ENCODE assay signal across 1 cellular context in genomic region chr17:82037113-82037888, GRCh38.
A peak's percentile ranks its signal among the peaks of the same experiment; 100 is the strongest.
TF ChIP-seq lines count a peak whose summit lies in the region.

Gene DCXR, minus strand, starts transcription at chr17:82037697. Its CDS starts 15 bp downstream, at chr17:82037682.

TF ChIP-seq in HepG2, 621 proteins besides CTCF, POLR2A, EP300 and RAD21 (continued from another document and continues in another):
- TF ChIP-seq GMEB1 (CRISPR knock-in tag; IDR thresholded peaks at IDR 0.05; ENCODE audit: borderline replicate concordance) (peak; percentile 77), RFXANK (CRISPR knock-in tag; IDR thresholded peaks at IDR 0.05) (0 out of 2 replicates have a peak, but pooled peaks have one; percentile 58), PAWR (CRISPR knock-in tag; IDR thresholded peaks at IDR 0.05; ENCODE audit: borderline replicate concordance) (0 out of 2 replicates have a peak, but pooled peaks have one; percentile 51), ZNF639 (CRISPR knock-in tag; conservative IDR thresholded peaks at IDR 0.05) (peak; percentile 71), MIER2 (CRISPR knock-in tag; IDR thresholded peaks at IDR 0.05) (peak; percentile 14; the same call in 1 of the 2 replicates), ZNF841 (CRISPR knock-in tag; IDR thresholded peaks at IDR 0.05; ENCODE audit: borderline replicate concordance) (peak; percentile 45; the same call in 1 of the 2 replicates), PITX1 (CRISPR knock-in tag; IDR thresholded peaks at IDR 0.05) (peak; percentile 23; the same call in 1 of the 2 replicates), NR2F1 (CRISPR knock-in tag; IDR thresholded peaks at IDR 0.05) (peak in 1 of 2 experiments; percentile 41; a peak in 1 of 4 replicates), TCF7 (IDR thresholded peaks at IDR 0.05; ENCODE audit: low read depth) (no peak; the same call in 1 of the 2 replicates), NFIC (IDR thresholded peaks at IDR 0.05; ENCODE audit: low read length) (no peak), NFYC (CRISPR knock-in tag; IDR thresholded peaks at IDR 0.05) (peak; percentile 89), MLLT10 (CRISPR knock-in tag; IDR thresholded peaks at IDR 0.05) (no peak), GABPB1 (CRISPR knock-in tag; IDR thresholded peaks at IDR 0.05) (peak; percentile 84), DRAP1 (CRISPR knock-in tag; IDR thresholded peaks at IDR 0.05) (peak; percentile 100), REPIN1 (CRISPR knock-in tag; IDR thresholded peaks at IDR 0.05; ENCODE audit: borderline replicate concordance, low read depth) (peak; percentile 61; the same call in 1 of the 2 replicates), FIP1L1 (IDR thresholded peaks at IDR 0.05; ENCODE audit: borderline replicate concordance, insufficient read depth, low read depth, low read length) (0 out of 2 replicates have a peak, but pooled peaks have one; percentile 25), TFDP2 (CRISPR knock-in tag; IDR thresholded peaks at IDR 0.05) (peak; percentile 72), IKZF1 (IDR thresholded peaks at IDR 0.05) (no peak), ZNF790 (CRISPR knock-in tag; IDR thresholded peaks at IDR 0.05; ENCODE audit: borderline replicate concordance) (peak; percentile 89; the same call in 1 of the 2 replicates), CREBL2 (CRISPR knock-in tag; IDR thresholded peaks at IDR 0.05; ENCODE audit: borderline replicate concordance) (peak; percentile 51; the same call in 1 of the 2 replicates), PHF20 (CRISPR knock-in tag; IDR thresholded peaks at IDR 0.05) (peak; percentile 75), NFATC3 (CRISPR knock-in tag; IDR thresholded peaks at IDR 0.05) (peak; percentile 77; the same call in 1 of the 2 replicates), TRAFD1 (CRISPR knock-in tag; IDR thresholded peaks at IDR 0.05; ENCODE audit: borderline replicate concordance) (no peak), ZMYM3 (CRISPR knock-in tag; IDR thresholded peaks at IDR 0.05) (0 out of 2 replicates have a peak, but pooled peaks have one; percentile 6), KAT7 (CRISPR knock-in tag; IDR thresholded peaks at IDR 0.05; ENCODE audit: borderline replicate concordance) (peak; percentile 94), SMYD3 (CRISPR knock-in tag; IDR thresholded peaks at IDR 0.05) (0 out of 2 replicates have a peak, but pooled peaks have one; percentile 21), ZHX2 (IDR thresholded peaks at IDR 0.05; ENCODE audit: low read depth) (0 out of 2 replicates have a peak, but pooled peaks have one; percentile 45), ZHX2 (CRISPR knock-in tag; IDR thresholded peaks at IDR 0.05; ENCODE audit: borderline replicate concordance) (no peak), ZNF629 (CRISPR knock-in tag; conservative IDR thresholded peaks at IDR 0.05) (no peak), TAF15 (IDR thresholded peaks at IDR 0.05; ENCODE audit: low read depth, low read length, poor library complexity, severe bottlenecking) (peak; percentile 97), ZFP82 (CRISPR knock-in tag; IDR thresholded peaks at IDR 0.05; ENCODE audit: borderline replicate concordance) (peak; percentile 91; the same call in 1 of the 2 replicates), BORCS8-MEF2B (CRISPR knock-in tag; IDR thresholded peaks at IDR 0.05) (peak; percentile 75; the same call in 1 of the 2 replicates), FLYWCH1 (CRISPR knock-in tag; IDR thresholded peaks at IDR 0.05) (no peak), ZNF331 (CRISPR knock-in tag; IDR thresholded peaks at IDR 0.05) (peak; percentile 74; the same call in 1 of the 2 replicates), ZNF280B (CRISPR knock-in tag; IDR thresholded peaks at IDR 0.05; ENCODE audit: borderline replicate concordance) (no peak), HBP1 (CRISPR knock-in tag; IDR thresholded peaks at IDR 0.05; ENCODE audit: low read depth) (peak; percentile 77; the same call in 1 of the 2 replicates), KDM1A (CRISPR knock-in tag; IDR thresholded peaks at IDR 0.05) (no peak), ZSCAN12 (CRISPR knock-in tag; IDR thresholded peaks at IDR 0.05) (no peak), ZNF281 (CRISPR knock-in tag; IDR thresholded peaks at IDR 0.05; ENCODE audit: borderline replicate concordance) (peak; percentile 51; the same call in 1 of the 2 replicates), BRCA1 (CRISPR knock-in tag; IDR thresholded peaks at IDR 0.05) (no peak), SCMH1 (CRISPR knock-in tag; IDR thresholded peaks at IDR 0.05; ENCODE audit: borderline replicate concordance) (no peak), ZNF121 (CRISPR knock-in tag; IDR thresholded peaks at IDR 0.05) (peak; percentile 68; the same call in 1 of the 2 replicates), SP5 (CRISPR knock-in tag; IDR thresholded peaks at IDR 0.05; ENCODE audit: borderline replicate concordance, low read depth) (peak; percentile 86)
